ENCODE assay signal across 2 cellular contexts in genomic region chrX:41276661-41277506, GRCh38.
TF ChIP-seq lines count a peak whose summit lies in the region.

No MANE protein-coding gene starts in this region.

TF ChIP-seq in A549, 52 proteins besides CTCF, POLR2A, EP300 and RAD21 (continued from another document):
- TF ChIP-seq KDM1A (IDR thresholded peaks at IDR 0.05; ENCODE audit: low read depth) = no peak
- TF ChIP-seq, protein P1, sequence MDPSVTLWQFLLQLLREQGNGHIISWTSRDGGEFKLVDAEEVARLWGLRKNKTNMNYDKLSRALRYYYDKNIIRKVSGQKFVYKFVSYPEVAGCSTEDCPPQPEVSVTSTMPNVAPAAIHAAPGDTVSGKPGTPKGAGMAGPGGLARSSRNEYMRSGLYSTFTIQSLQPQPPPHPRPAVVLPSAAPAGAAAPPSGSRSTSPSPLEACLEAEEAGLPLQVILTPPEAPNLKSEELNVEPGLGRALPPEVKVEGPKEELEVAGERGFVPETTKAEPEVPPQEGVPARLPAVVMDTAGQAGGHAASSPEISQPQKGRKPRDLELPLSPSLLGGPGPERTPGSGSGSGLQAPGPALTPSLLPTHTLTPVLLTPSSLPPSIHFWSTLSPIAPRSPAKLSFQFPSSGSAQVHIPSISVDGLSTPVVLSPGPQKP (IDR thresholded peaks at IDR 0.05; ENCODE audit: low read depth, low read length) = no peak
- no peak for TF ChIP-seq FOXS1 (CRISPR knock-in tag; IDR thresholded peaks at IDR 0.05)
- no peak for TF ChIP-seq FOSB (CRISPR knock-in tag; IDR thresholded peaks at IDR 0.05)
- no peak for TF ChIP-seq GATA3 (IDR thresholded peaks at IDR 0.05; ENCODE audit: borderline replicate concordance)
- no peak for TF ChIP-seq CHD4 (IDR thresholded peaks at IDR 0.05; ENCODE audit: borderline replicate concordance)
- TF ChIP-seq NR3C1 (IDR thresholded peaks at IDR 0.05) = no peak

TF ChIP-seq in HEK293, 187 proteins besides CTCF, POLR2A, EP300 and RAD21 (continued from another document):
- TF ChIP-seq ZNF211 (tag by site-specific recombination; IDR thresholded peaks at IDR 0.05; ENCODE audit: low read depth) = no peak
- no peak for TF ChIP-seq GLI4 (tag by site-specific recombination; IDR thresholded peaks at IDR 0.05)
- 0 out of 2 replicates have a peak, but pooled peaks have one; percentile 5 for TF ChIP-seq PRDM1 (tag by site-specific recombination; IDR thresholded peaks at IDR 0.05)
- no peak for TF ChIP-seq ZNF521 (tag by site-specific recombination; IDR thresholded peaks at IDR 0.05)
- no peak for TF ChIP-seq KLF1 (tag by site-specific recombination; IDR thresholded peaks at IDR 0.05)
- 0 out of 2 replicates have a peak, but pooled peaks have one; percentile 19 for TF ChIP-seq ZNF223 (tag by site-specific recombination; IDR thresholded peaks at IDR 0.05)
- no peak for TF ChIP-seq ZBTB20 (tag by site-specific recombination; IDR thresholded peaks at IDR 0.05)
- no peak for TF ChIP-seq ZNF354C (tag by site-specific recombination; IDR thresholded peaks at IDR 0.05; ENCODE audit: borderline replicate concordance, low read depth)
- TF ChIP-seq KLF7 (tag by site-specific recombination; IDR thresholded peaks at IDR 0.05; ENCODE audit: borderline replicate concordance) = no peak
- TF ChIP-seq ZNF449 (tag by site-specific recombination; IDR thresholded peaks at IDR 0.05) = no peak
- no peak for TF ChIP-seq ZBTB7A (tag by site-specific recombination; IDR thresholded peaks at IDR 0.05; ENCODE audit: low read depth)
- no peak for TF ChIP-seq KLF10 (tag by site-specific recombination; IDR thresholded peaks at IDR 0.05)
